In genomic region chr1:225962440-225962975, GRCh38 we compare ENCODE assay signal across 8 cellular contexts. TPM values are rescaled to one million over a fixed set of nuclear protein-coding genes. Genes with fewer than 3 reads are reported as not detected.
A peak's percentile ranks its signal among the peaks of the same experiment; 100 is the strongest.
DNase-seq lines count a peak whose midpoint lies in the region; ATAC-seq lines count a peak whose summit lies in the region.

No MANE protein-coding gene starts in this region.

- peaks cover 31% of the 10 kb centered on the region for H3K27me3 Mint-ChIP-seq in activated naive CD4-positive, alpha-beta T cell treated with anti-CD3 and anti-CD28 coated beads, Interleukin-2, amount 10 ng/mL, durations not matched to agents 7 days and 5 days

- H3K9me3 Mint-ChIP-seq in activated naive CD4-positive, alpha-beta T cell treated with anti-CD3 and anti-CD28 coated beads, Interleukin-2, amount 10 ng/mL, durations not matched to agents 7 days and 5 days: no peaks in the 10 kb centered on the region

- no peaks in the 10 kb centered on the region for H3K36me3 Mint-ChIP-seq in activated naive CD4-positive, alpha-beta T cell treated with anti-CD3 and anti-CD28 coated beads, Interleukin-2, amount 10 ng/mL, durations not matched to agents 7 days and 5 days

- DNase-seq in ELF-1 (ENCODE audit: low read depth, low spot score) (peak; percentile 87), RPMI7951 (ENCODE audit: low read depth) (peak; percentile 39), islet precursor cell (peak; percentile 74), ureter (ENCODE audit: low spot score) (no peak), kidney tubule cell (ENCODE audit: low spot score) (no peak)
- peak; percentile 70 for DNase-seq in activated naive CD4-positive, alpha-beta T cell treated with anti-CD3 and anti-CD28 coated beads, Interleukin-2, amount 10 ng/mL, durations not matched to agents 7 days and 5 days
- peak; percentile 24 for DNase-seq in stimulated activated CD8-positive, alpha-beta memory T cell treated with anti-CD3 and anti-CD28 coated beads, Interleukin-12 subunit alpha, Interleukin-12 subunit beta, amount 100 ng/mL, for 24 hours (ENCODE audit: extremely low read depth)

- no peak overlapping the region for H3K27ac Mint-ChIP-seq in activated naive CD4-positive, alpha-beta T cell treated with anti-CD3 and anti-CD28 coated beads, Interleukin-2, amount 10 ng/mL, durations not matched to agents 7 days and 5 days

- CTCF ChIA-PET in activated naive CD4-positive, alpha-beta T cell treated with anti-CD3 and anti-CD28 coated beads, Interleukin-2, amount 10 ng/mL, durations not matched to agents 7 days and 5 days (lab: Charles Lee): interaction anchor here (0.6 to 3.8 kb wide), 17 partner anchors 8 to 489 kb away, joined by 3 to 27 read pairs (median 3); partner anchors contain the start of gene LEFTY2

- peak; percentile 69 for ATAC-seq in HG02571 (IDR thresholded peaks at IDR 0.05; ENCODE audit: unreplicated experiment)

- H3K4me3 Mint-ChIP-seq in activated naive CD4-positive, alpha-beta T cell treated with anti-CD3 and anti-CD28 coated beads, Interleukin-2, amount 10 ng/mL, durations not matched to agents 7 days and 5 days: no peak overlapping the region

- peaks cover 2% of the 10 kb centered on the region for H3K4me1 Mint-ChIP-seq in activated naive CD4-positive, alpha-beta T cell treated with anti-CD3 and anti-CD28 coated beads, Interleukin-2, amount 10 ng/mL, durations not matched to agents 7 days and 5 days

RNA-seq across cellular contexts. Expression of gene LEFTY2, which starts 21.5 kb away (rescaled TPM):
- total RNA-seq in RPMI7951 (2014; rRNA removed; shearing (Covaris generic)): not detected in 2 replicates
- 0.26 TPM for total RNA-seq in ureter

RNA-seq across cellular contexts. Expression of gene SDE2, which starts 36.6 kb away (rescaled TPM):
- 10.5 and 14.0 TPM in 2 replicates for total RNA-seq in RPMI7951 (2014; rRNA removed; shearing (Covaris generic))
- total RNA-seq in ureter: 17.8 TPM

RNA-seq across cellular contexts. Expression of gene PYCR2, which starts 38.5 kb away (rescaled TPM):
- 31.2 and 38.9 TPM in 2 replicates for total RNA-seq in RPMI7951 (2014; rRNA removed; shearing (Covaris generic))
- 106 TPM for total RNA-seq in ureter

Comparison
In these comparisons a context has a peak if more than half of its experiments do, and no peak if none do; other contexts are left out.
1. DNase-seq: peak in ELF-1 (single experiment), RPMI7951 (single experiment), activated naive CD4-positive, alpha-beta T cell treated with anti-CD3 and anti-CD28 coated beads, Interleukin-2, amount 10 ng/mL, durations not matched to agents 7 days and 5 days (single experiment), islet precursor cell (single experiment) and stimulated activated CD8-positive, alpha-beta memory T cell treated with anti-CD3 and anti-CD28 coated beads, Interleukin-12 subunit alpha, Interleukin-12 subunit beta, amount 100 ng/mL, for 24 hours (single experiment); none in ureter (single experiment) and kidney tubule cell (single experiment).